8 cellular contexts compared by ENCODE assay signal in genomic region chr7:87416682-87417587, GRCh38. TPM values are rescaled to one million over a fixed set of nuclear protein-coding genes. Genes with fewer than 3 reads are reported as not detected.
DNase-seq lines count a peak whose midpoint lies in the region; ATAC-seq and TF ChIP-seq lines count a peak whose summit lies in the region.

No MANE protein-coding gene starts in this region.

- H3K9me3 ChIP-seq in Peyer's patch (no peaks in the 10 kb centered on the region), osteoblast (ENCODE audit: low read depth, low read length) (no peaks in the 10 kb centered on the region), upper lobe of left lung (no peaks in the 10 kb centered on the region)

- H3K27me3 Mint-ChIP-seq in Calu3 (ENCODE audit: unreplicated experiment): no peaks in the 10 kb centered on the region
- no peaks in the 10 kb centered on the region for H3K27me3 Mint-ChIP-seq in activated T-cell treated with anti-CD3 and anti-CD28 coated beads, Interleukin-2, amount 50 U/mL, for 72 hours (ENCODE audit: low read depth)

- TF ChIP-seq CTCF in Calu3 (IDR thresholded peaks at IDR 0.05; ENCODE audit: unreplicated experiment): no peak
- peak; percentile 39 to 93 (median 82) for TF ChIP-seq CTCF in Peyer's patch (IDR thresholded peaks at IDR 0.05)
- TF ChIP-seq CTCF in fibroblast of the aortic adventitia (IDR thresholded peaks at IDR 0.05; ENCODE audit: insufficient read depth, low read length): peak; percentile 50
- peak; percentile 66 for TF ChIP-seq CTCF in osteoblast (IDR thresholded peaks at IDR 0.05; ENCODE audit: extremely low read depth, low read depth, low read length)
- peak; percentile 43 to 82 (median 68) for TF ChIP-seq CTCF in upper lobe of left lung (IDR thresholded peaks at IDR 0.05)

- no peaks in the 10 kb centered on the region for H4K20me1 ChIP-seq in osteoblast (ENCODE audit: insufficient read depth, low read length)

- H2AFZ ChIP-seq in osteoblast (ENCODE audit: low read length): no peak overlapping the region

- no peaks in the 10 kb centered on the region for H3K9me3 Mint-ChIP-seq in Calu3 (ENCODE audit: low read depth, unreplicated experiment)
- H3K9me3 Mint-ChIP-seq in activated T-cell treated with anti-CD3 and anti-CD28 coated beads, Interleukin-2, amount 50 U/mL, for 72 hours: no peaks in the 10 kb centered on the region

- TF ChIP-seq POLR2A in Peyer's patch (IDR thresholded peaks at IDR 0.05) (no peak), upper lobe of left lung (IDR thresholded peaks at IDR 0.05) (no peak)

- H3K4me1 ChIP-seq in Peyer's patch (no peaks in the 10 kb centered on the region), osteoblast (ENCODE audit: insufficient read depth, low read length) (peaks cover 14% of the 10 kb centered on the region), upper lobe of left lung (no peaks in the 10 kb centered on the region)

- H3K79me2 ChIP-seq in osteoblast (ENCODE audit: insufficient read depth, low read length): no peaks in the 10 kb centered on the region

- H3K27ac Mint-ChIP-seq in Calu3 (ENCODE audit: unreplicated experiment): no peak overlapping the region
- no peak overlapping the region for H3K27ac Mint-ChIP-seq in activated T-cell treated with anti-CD3 and anti-CD28 coated beads, Interleukin-2, amount 50 U/mL, for 72 hours

- WGBS in upper lobe of left lung, 2 donors: 54 to 60% methylated on average over 5 of the region's 5 CpGs

- H3K4me1 Mint-ChIP-seq in Calu3 (ENCODE audit: low read depth, unreplicated experiment): no peaks in the 10 kb centered on the region
- no peaks in the 10 kb centered on the region for H3K4me1 Mint-ChIP-seq in activated T-cell treated with anti-CD3 and anti-CD28 coated beads, Interleukin-2, amount 50 U/mL, for 72 hours (ENCODE audit: low read depth)

- no peak overlapping the region for H3K4me2 ChIP-seq in osteoblast (ENCODE audit: insufficient read depth, low read length)

- peak; percentile 67 for DNase-seq in Calu3
- peak; percentile 62 for DNase-seq in KG1 (lab: John Stamatoyannopoulos, UW)
- DNase-seq in Peyer's patch: peak in 2 of 3 donors; percentile 64 to 87
- peak; percentile 61 to 74 for DNase-seq in activated T-cell treated with anti-CD3 and anti-CD28 coated beads, Interleukin-2, amount 50 U/mL, for 72 hours
- DNase-seq in fibroblast of the aortic adventitia (ENCODE audit: low read depth): peak; percentile 85
- DNase-seq in osteoblast (ENCODE audit: insufficient read length, low spot score, missing footprints): no peak
- DNase-seq in upper lobe of left lung: peak in 1 of 2 donors; percentile 43

- H3K27ac ChIP-seq in Peyer's patch: no peak overlapping the region
- H3K27ac ChIP-seq in osteoblast (ENCODE audit: low read depth, low read length): no peak overlapping the region
- H3K27ac ChIP-seq in upper lobe of left lung: no peak overlapping the region

- H3K27me3 ChIP-seq in Peyer's patch (no peaks in the 10 kb centered on the region), osteoblast (ENCODE audit: insufficient read depth, low read length) (no peaks in the 10 kb centered on the region), upper lobe of left lung (no peaks in the 10 kb centered on the region)

- no TSS peak for BruUV-seq in Calu3 (replicated peaks; lab: Mats Ljungman, UMichigan)

- H3K36me3 ChIP-seq in Peyer's patch: no peaks in the 10 kb centered on the region
- H3K36me3 ChIP-seq in osteoblast (ENCODE audit: insufficient read depth, low read length): no peaks in the 10 kb centered on the region
- no peaks in the 10 kb centered on the region for H3K36me3 ChIP-seq in upper lobe of left lung

- ATAC-seq in GM21423 (IDR thresholded peaks at IDR 0.05; ENCODE audit: unreplicated experiment) (peak; percentile 71), upper lobe of left lung (ENCODE audit: low FRiP score in 2 of 2) (peak in 1 of 2 donors; percentile 72)
- ATAC-seq in activated T-cell treated with anti-CD3 and anti-CD28 coated beads, Interleukin-2, amount 50 U/mL, for 72 hours (replicated peaks in 1 of 2): peak; percentile 65 to 72

- H3K36me3 Mint-ChIP-seq in Calu3 (ENCODE audit: insufficient read depth, unreplicated experiment): no peaks in the 10 kb centered on the region
- no peaks in the 10 kb centered on the region for H3K36me3 Mint-ChIP-seq in activated T-cell treated with anti-CD3 and anti-CD28 coated beads, Interleukin-2, amount 50 U/mL, for 72 hours (ENCODE audit: insufficient read depth in 2 of 2)

- no peak overlapping the region for H3K4me3 Mint-ChIP-seq in Calu3 (ENCODE audit: low read depth, unreplicated experiment)
- H3K4me3 Mint-ChIP-seq in activated T-cell treated with anti-CD3 and anti-CD28 coated beads, Interleukin-2, amount 50 U/mL, for 72 hours: no peak overlapping the region

- CTCF ChIA-PET in Calu3 (lab: Charles Lee): interaction anchor here (0.9 to 1.3 kb wide), 2 partner anchors 98 to 105 kb away, joined by 3 to 4 read pairs; no protein-coding TSS in a partner anchor

- H3K4me3 ChIP-seq in Peyer's patch: no peak overlapping the region
- H3K4me3 ChIP-seq in fibroblast of the aortic adventitia (ENCODE audit: low read depth, low read length): no peak overlapping the region
- H3K4me3 ChIP-seq in osteoblast (ENCODE audit: insufficient read depth, low read length): no peak overlapping the region
- no peak overlapping the region for H3K4me3 ChIP-seq in upper lobe of left lung

- no peak for TF ChIP-seq EP300 in upper lobe of left lung (IDR thresholded peaks at IDR 0.05)

- intact Hi-C loops in Calu3 (cut with micrococcal nuclease; ENCODE audit: unreplicated experiment): loop anchor here (1.0 to 10.0 kb wide), 3 partner anchors 100 to 482 kb away; no protein-coding TSS in a partner anchor

RNA-seq across cellular contexts. Expression of gene ABCB4, which starts 58.5 kb away (rescaled TPM):
- total RNA-seq in Calu3 (2022) (not detected in 2 replicates), Peyer's patch (10 to 100 TPM in 1 of 4 donors, 1 to 10 TPM in 1, under 1 TPM in 2; 0.70 to 16.5 (median 1.1) TPM), fibroblast of the aortic adventitia (ENCODE audit: low replicate concordance) (0.81 TPM in 1 of 2 replicates, not detected in the other), osteoblast (under 0.01 and 0.36 TPM in 2 replicates), upper lobe of left lung (under 1 TPM in 3 of 6 donors, not detected in 3; 0.06 to 0.47 (median 0.15) TPM)
- total RNA-seq in activated T-cell treated with anti-CD3 and anti-CD28 coated beads, Interleukin-2, amount 50 U/mL, for 72 hours: under 1 TPM; 0.07 to 0.69 TPM
